12 cellular contexts compared by ENCODE assay signal in the genomic region with DNA sequence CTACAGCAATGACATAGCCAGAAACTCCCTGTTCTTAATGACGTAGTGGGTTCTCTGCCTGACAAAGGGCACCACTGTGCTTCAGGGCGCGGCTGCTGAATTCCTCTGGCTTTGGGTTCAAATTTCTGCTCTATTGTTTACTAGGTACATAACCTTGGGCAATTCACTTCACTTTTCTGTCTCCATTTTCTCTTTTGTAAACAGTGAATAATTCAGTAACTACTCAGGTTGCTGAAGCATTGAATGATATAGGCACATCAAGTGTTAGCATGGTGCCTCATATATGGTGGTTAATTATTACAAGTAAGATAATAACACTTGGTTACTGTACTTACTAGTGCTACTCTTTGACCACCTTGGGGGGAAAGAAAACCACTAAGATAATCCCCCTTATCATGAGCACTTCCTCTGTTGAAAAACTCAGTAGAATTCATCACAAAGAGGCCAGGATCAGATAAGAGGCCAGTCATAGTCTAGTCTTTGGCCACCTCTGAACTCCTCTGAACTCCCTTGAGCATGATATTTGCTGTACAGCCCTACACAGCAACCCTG.
DNase-seq lines count a peak whose midpoint lies in the region; ATAC-seq and TF ChIP-seq lines count a peak whose summit lies in the region.
"Had no signal": no experiment of that assay in that cellular context is flagged by ENCODE, and none has a peak within 500 bp of the region (broad histone marks: within the 10 kb centered on the region; RNA-seq: fewer than 3 reads in every experiment).

No MANE protein-coding gene starts in this region.

- H3K4me1 ChIP-seq in aorta (ENCODE audit: control insufficient read depth in 1 of 2, insufficient read depth in 2 of 2, low read length in 2 of 2): no peaks in the 10 kb centered on the region
- H3K4me1 ChIP-seq: parathyroid adenoma, Peyer's patch had no signal

- no peaks in the 10 kb centered on the region for H3K27me3 ChIP-seq in aorta (ENCODE audit: control insufficient read depth in 1 of 2, insufficient read depth in 2 of 2, low read length in 1 of 2)
- H3K27me3 ChIP-seq: Peyer's patch had no signal

- 96 to 97% methylated on average over 3 of the region's 3 CpGs for WGBS in aorta, 2 donors

- H3K36me3 ChIP-seq in aorta (ENCODE audit: control insufficient read depth in 1 of 2, insufficient read depth in 2 of 2, low read length in 1 of 2): no peaks in the 10 kb centered on the region
- H3K36me3 ChIP-seq: Peyer's patch had no signal

- peak; percentile 44 for DNase-seq in CMK (ENCODE audit: low read depth)
- DNase-seq in NCI-H748 (lab: John Stamatoyannopoulos, UW; ENCODE audit: unreplicated experiment): peak; percentile 79
- peak; percentile 77 for DNase-seq in epithelial cell of esophagus (ENCODE audit: low read depth)
- DNase-seq in aorta: no peak
- no peak for DNase-seq in GM20000 (ENCODE audit: low spot score)
- no peak for DNase-seq in activated gamma-delta T cell treated with Interleukin-2 at 50 U/mL for 16 hours
- DNase-seq: activated CD4-positive, alpha-beta memory T cell treated with anti-CD3 and anti-CD28 coated beads, Interleukin-2, amount 10 ng/mL, durations not matched to agents 7 days and 5 days; Peyer's patch had no signal

- ATAC-seq in GM21423 (IDR thresholded peaks at IDR 0.05; ENCODE audit: unreplicated experiment) (peak; percentile 68), aorta (ENCODE audit: low FRiP score) (no peak), GM19351 (IDR thresholded peaks at IDR 0.05; ENCODE audit: unreplicated experiment) (no peak)

- intact Hi-C loops in aorta (cut with DNase I): no loop called here

- no peak overlapping the region for H3K27ac ChIP-seq in aorta (ENCODE audit: low read depth in 1 of 2, low read length in 2 of 2)
- H3K27ac ChIP-seq: HL-60, parathyroid adenoma, Peyer's patch had no signal

- H3K4me3 ChIP-seq in epithelial cell of esophagus (ENCODE audit: low read length): no peak overlapping the region
- H3K4me3 ChIP-seq in aorta (ENCODE audit: low read length in 2 of 2): no peak overlapping the region
- H3K4me3 ChIP-seq: Peyer's patch had no signal

- TF ChIP-seq CTCF in epithelial cell of esophagus (IDR thresholded peaks at IDR 0.05; ENCODE audit: insufficient read depth, low read depth, low read length, missing control alignments) (no peak), GM20000 (IDR thresholded peaks at IDR 0.05; ENCODE audit: extremely low read depth, missing control alignments) (no peak)

- H3K9me3 ChIP-seq in aorta (ENCODE audit: control insufficient read depth, low read length): no peaks in the 10 kb centered on the region
- H3K9me3 ChIP-seq: Peyer's patch had no signal

Comparison
In these comparisons a context has a peak if more than half of its experiments do, and no peak if none do; other contexts are left out.
1. DNase-seq: peak in CMK (single experiment), NCI-H748 (single experiment) and epithelial cell of esophagus (single experiment); none in aorta (0 of 2), GM20000 (single experiment) and activated gamma-delta T cell treated with Interleukin-2 at 50 U/mL for 16 hours (single experiment).